ENCODE assay signal across 18 cellular contexts in genomic region chr19:1163283-1163933, GRCh38. TPM values are rescaled to one million over a fixed set of nuclear protein-coding genes. Genes with fewer than 3 reads are reported as not detected.
A peak's percentile ranks its signal among the peaks of the same experiment; 100 is the strongest.
DNase-seq lines count a peak whose midpoint lies in the region; ATAC-seq and TF ChIP-seq lines count a peak whose summit lies in the region.
"Had no signal": no experiment of that assay in that cellular context is flagged by ENCODE, and none has a peak within 500 bp of the region (broad histone marks: within the 10 kb centered on the region; RNA-seq: fewer than 3 reads in every experiment).

No MANE protein-coding gene starts in this region.

- peak overlapping the region in 1 of 5 donors; percentile 59 for H3K9ac ChIP-seq in subcutaneous abdominal adipose tissue (ENCODE audit: low read length in 5 of 5)
- H3K9ac ChIP-seq: KMS-11 had no signal

- H3K27me3 ChIP-seq in heart left ventricle: no peaks in the 10 kb centered on the region
- H3K27me3 ChIP-seq in subcutaneous abdominal adipose tissue (ENCODE audit: control insufficient read depth in 5 of 5, insufficient read depth in 4 of 5, low read length in 5 of 5): no peaks in the 10 kb centered on the region
- H3K27me3 ChIP-seq in vagina: no peaks in the 10 kb centered on the region
- H3K27me3 ChIP-seq: hepatocyte had no signal

- peaks cover 0 to 20% (median 0%) of the 10 kb centered on the region in 9 donors for H3K36me3 ChIP-seq in heart left ventricle
- no peaks in the 10 kb centered on the region for H3K36me3 ChIP-seq in mucosa of descending colon (ENCODE audit: low read depth)
- H3K36me3 ChIP-seq in subcutaneous abdominal adipose tissue (ENCODE audit: control insufficient read depth in 5 of 5, insufficient read depth in 5 of 5, low read length in 5 of 5): peaks cover 0 to 23% (median 8%) of the 10 kb centered on the region in 5 donors
- peaks cover 0 to 11% of the 10 kb centered on the region in 2 donors for H3K36me3 ChIP-seq in vagina

- H3K27ac Mint-ChIP-seq in activated naive CD4-positive, alpha-beta T cell treated with anti-CD3 and anti-CD28 coated beads, Interleukin-2, amount 10 ng/mL, durations not matched to agents 7 days and 5 days: no peak overlapping the region
- H3K27ac Mint-ChIP-seq in activated naive CD8-positive, alpha-beta T cell treated with anti-CD3 and anti-CD28 coated beads, Interleukin-2, amount 50 U/mL, for 24 hours: no peak overlapping the region
- H3K27ac Mint-ChIP-seq: activated T-helper 17 cell treated with anti-CD3 and anti-CD28 coated beads, Interleukin-2, amount 50 U/mL, for 72 hours; T-helper 2 cell treated with Interferon-gamma antibody and Interleukin-4, amounts not matched to agents 5 μg/mL and 100 μg/mL, for 36 hours had no signal

- H3K9me3 Mint-ChIP-seq in activated naive CD4-positive, alpha-beta T cell treated with anti-CD3 and anti-CD28 coated beads, Interleukin-2, amount 10 ng/mL, durations not matched to agents 7 days and 5 days: no peaks in the 10 kb centered on the region
- H3K9me3 Mint-ChIP-seq in activated naive CD8-positive, alpha-beta T cell treated with anti-CD3 and anti-CD28 coated beads, Interleukin-2, amount 50 U/mL, for 24 hours: no peaks in the 10 kb centered on the region
- H3K9me3 Mint-ChIP-seq: activated T-helper 17 cell treated with anti-CD3 and anti-CD28 coated beads, Interleukin-2, amount 50 U/mL, for 72 hours; CD4-positive, alpha-beta memory T cell; T-helper 2 cell treated with Interferon-gamma antibody and Interleukin-4, amounts not matched to agents 5 μg/mL and 100 μg/mL, for 36 hours had no signal

- peak; percentile 11 for DNase-seq in activated naive CD4-positive, alpha-beta T cell treated with anti-CD3 and anti-CD28 coated beads, Interleukin-2, amount 50 U/mL, for 16 hours
- no peak for DNase-seq in activated naive CD4-positive, alpha-beta T cell treated with anti-CD3 and anti-CD28 coated beads, Interleukin-2, amount 10 ng/mL, durations not matched to agents 7 days and 5 days
- peak in 4 of 5 donors; percentile 8 to 72 (median 66) for DNase-seq in heart left ventricle
- DNase-seq in mucosa of descending colon: no peak
- no peak for DNase-seq in activated naive CD8-positive, alpha-beta T cell treated with anti-CD3 and anti-CD28 coated beads, Interleukin-2, amount 50 U/mL, for 24 hours
- DNase-seq in activated CD4-positive, alpha-beta T cell treated with anti-CD3 and anti-CD28 coated beads for 1 hour: no peak
- no peak for DNase-seq in vagina (ENCODE audit: extremely low spot score in 2 of 2)
- DNase-seq: CD4-positive, alpha-beta memory T cell; effector CD4-positive, alpha-beta T cell; NCI-H1048; NCI-H2029 treated with DMSO at 0.1 percent for 48 hours; NCI-H69 had no signal

- TF ChIP-seq POLR2A in heart left ventricle (IDR thresholded peaks at IDR 0.05) (no peak), vagina (IDR thresholded peaks at IDR 0.05) (no peak)

- peak overlapping the region in 5 of 12 donors; percentile 10 to 17 (median 13) for H3K4me3 ChIP-seq in heart left ventricle
- no peak overlapping the region for H3K4me3 ChIP-seq in mucosa of descending colon
- peak overlapping the region in 3 of 5 donors; percentile 9 to 29 (median 16) for H3K4me3 ChIP-seq in subcutaneous abdominal adipose tissue (ENCODE audit: low read depth in 1 of 5, low read length in 5 of 5)
- no peak overlapping the region for H3K4me3 ChIP-seq in vagina
- H3K4me3 ChIP-seq: hepatocyte, smooth muscle cell had no signal

- H3K4me1 ChIP-seq in heart left ventricle: peaks cover 0 to 27% (median 7%) of the 10 kb centered on the region in 12 donors
- H3K4me1 ChIP-seq in mucosa of descending colon (ENCODE audit: low read depth): no peaks in the 10 kb centered on the region
- H3K4me1 ChIP-seq in subcutaneous abdominal adipose tissue (ENCODE audit: control insufficient read depth in 5 of 5, insufficient read depth in 5 of 5, low read length in 5 of 5): peaks cover 2 to 68% (median 51%) of the 10 kb centered on the region in 5 donors
- peaks cover 38% of the 10 kb centered on the region for H3K4me1 ChIP-seq in vagina

- no peak overlapping the region for H3K4me3 Mint-ChIP-seq in activated naive CD4-positive, alpha-beta T cell treated with anti-CD3 and anti-CD28 coated beads, Interleukin-2, amount 10 ng/mL, durations not matched to agents 7 days and 5 days
- no peak overlapping the region for H3K4me3 Mint-ChIP-seq in activated naive CD8-positive, alpha-beta T cell treated with anti-CD3 and anti-CD28 coated beads, Interleukin-2, amount 50 U/mL, for 24 hours
- H3K4me3 Mint-ChIP-seq: activated T-helper 17 cell treated with anti-CD3 and anti-CD28 coated beads, Interleukin-2, amount 50 U/mL, for 72 hours; T-helper 2 cell treated with Interferon-gamma antibody and Interleukin-4, amounts not matched to agents 5 μg/mL and 100 μg/mL, for 36 hours had no signal

- H3K27me3 Mint-ChIP-seq in activated naive CD4-positive, alpha-beta T cell treated with anti-CD3 and anti-CD28 coated beads, Interleukin-2, amount 10 ng/mL, durations not matched to agents 7 days and 5 days: no peaks in the 10 kb centered on the region
- no peaks in the 10 kb centered on the region for H3K27me3 Mint-ChIP-seq in activated naive CD8-positive, alpha-beta T cell treated with anti-CD3 and anti-CD28 coated beads, Interleukin-2, amount 50 U/mL, for 24 hours
- H3K27me3 Mint-ChIP-seq: activated T-helper 17 cell treated with anti-CD3 and anti-CD28 coated beads, Interleukin-2, amount 50 U/mL, for 72 hours; CD4-positive, alpha-beta memory T cell had no signal

- CTCF ChIA-PET in activated naive CD4-positive, alpha-beta T cell treated with anti-CD3 and anti-CD28 coated beads, Interleukin-2, amount 10 ng/mL, durations not matched to agents 7 days and 5 days (lab: Charles Lee): no interaction called here

- TF ChIP-seq CTCF in heart left ventricle (IDR thresholded peaks at IDR 0.05) (no peak), mucosa of descending colon (IDR thresholded peaks at IDR 0.05) (no peak), vagina (IDR thresholded peaks at IDR 0.05) (no peak)

- 78 to 85% (median 81%) methylated on average over 17 to 41 of the region's 41 CpGs for WGBS in heart left ventricle, 4 donors

- intact Hi-C loops in heart left ventricle (cut with DNase I): no loop called here
- intact Hi-C loops in mucosa of descending colon (cut with DNase I, micrococcal nuclease): no loop called here
- intact Hi-C loops in vagina (cut with DNase I): no loop called here

- peak; percentile 42 to 70 (median 56) for ATAC-seq in heart left ventricle
- peak; percentile 2 for ATAC-seq in mucosa of descending colon
- ATAC-seq in activated naive CD8-positive, alpha-beta T cell treated with anti-CD3 and anti-CD28 coated beads, Interleukin-2, amount 50 U/mL, for 24 hours: no peak
- ATAC-seq: activated T-helper 17 cell treated with anti-CD3 and anti-CD28 coated beads, Interleukin-2, amount 50 U/mL, for 72 hours had no signal

- H3K9me3 ChIP-seq in heart left ventricle (no peaks in the 10 kb centered on the region), mucosa of descending colon (no peaks in the 10 kb centered on the region), subcutaneous abdominal adipose tissue (ENCODE audit: control insufficient read depth in 5 of 5, low read length in 5 of 5) (no peaks in the 10 kb centered on the region), vagina (no peaks in the 10 kb centered on the region)

- H3K4me1 Mint-ChIP-seq in activated naive CD4-positive, alpha-beta T cell treated with anti-CD3 and anti-CD28 coated beads, Interleukin-2, amount 10 ng/mL, durations not matched to agents 7 days and 5 days: no peaks in the 10 kb centered on the region
- peaks cover 5% of the 10 kb centered on the region for H3K4me1 Mint-ChIP-seq in activated naive CD8-positive, alpha-beta T cell treated with anti-CD3 and anti-CD28 coated beads, Interleukin-2, amount 50 U/mL, for 24 hours

- H3K27ac ChIP-seq in heart left ventricle: peak overlapping the region in 6 of 12 donors; percentile 13 to 58 (median 31)
- peak overlapping the region; percentile 65 for H3K27ac ChIP-seq in subcutaneous abdominal adipose tissue (ENCODE audit: low read depth, low read length)
- no peak overlapping the region for H3K27ac ChIP-seq in vagina
- H3K27ac ChIP-seq: hepatocyte, KMS-11 had no signal

- H3K36me3 Mint-ChIP-seq in activated naive CD4-positive, alpha-beta T cell treated with anti-CD3 and anti-CD28 coated beads, Interleukin-2, amount 10 ng/mL, durations not matched to agents 7 days and 5 days: peaks cover 4% of the 10 kb centered on the region
- H3K36me3 Mint-ChIP-seq in activated naive CD8-positive, alpha-beta T cell treated with anti-CD3 and anti-CD28 coated beads, Interleukin-2, amount 50 U/mL, for 24 hours (ENCODE audit: low read depth): no peaks in the 10 kb centered on the region

RNA-seq across cellular contexts. Expression of gene SBNO2, which starts 10.7 kb away (rescaled TPM):
- 10 to 100 TPM in 8 of 9 donors, 1 to 10 TPM in 1; 9.9 to 78.9 (median 20.0) TPM for total RNA-seq in heart left ventricle
- 10 to 100 TPM; 10.1 to 18.7 TPM for polyA plus RNA-seq in heart left ventricle
- 10 to 100 TPM; 58.0 to 86.6 (median 74.6) TPM for total RNA-seq in mucosa of descending colon
- total RNA-seq in vagina: 54.0 TPM

RNA-seq across cellular contexts. Expression of gene STK11, which starts 42.2 kb away (rescaled TPM):
- total RNA-seq in heart left ventricle (10 to 100 TPM; 44.7 to 92.0 (median 50.7) TPM), mucosa of descending colon (10 to 100 TPM; 69.6 to 86.6 (median 76.3) TPM), vagina (54.5 TPM)
- 10 to 100 TPM; 49.1 to 56.4 TPM for polyA plus RNA-seq in heart left ventricle

RNA-seq across cellular contexts. Expression of gene GPX4, which starts 59.6 kb away (rescaled TPM):
- 100 to 1,000 TPM; 251 to 590 (median 289) TPM for total RNA-seq in heart left ventricle
- 100 to 1,000 TPM; 377 to 558 TPM for polyA plus RNA-seq in heart left ventricle
- 100 to 1,000 TPM; 126 to 187 (median 144) TPM for total RNA-seq in mucosa of descending colon
- 524 TPM for total RNA-seq in vagina

Comparison
In these comparisons a context has a peak if more than half of its experiments do, and no peak if none do; other contexts are left out.
1. DNase-seq: peak in activated naive CD4-positive, alpha-beta T cell treated with anti-CD3 and anti-CD28 coated beads, Interleukin-2, amount 50 U/mL, for 16 hours (single experiment) and heart left ventricle (4 of 5); none in activated naive CD4-positive, alpha-beta T cell treated with anti-CD3 and anti-CD28 coated beads, Interleukin-2, amount 10 ng/mL, durations not matched to agents 7 days and 5 days (single experiment), mucosa of descending colon (0 of 3), activated naive CD8-positive, alpha-beta T cell treated with anti-CD3 and anti-CD28 coated beads, Interleukin-2, amount 50 U/mL, for 24 hours (single experiment), activated CD4-positive, alpha-beta T cell treated with anti-CD3 and anti-CD28 coated beads for 1 hour (single experiment) and vagina (0 of 2).
2. H3K4me3 ChIP-seq: peak in subcutaneous abdominal adipose tissue (3 of 5); none in mucosa of descending colon (single experiment) and vagina (0 of 2).